Comparison of ENCODE assay signal across 1 cellular context in genomic region chr19:55179570-55180484, GRCh38.
TF ChIP-seq lines count a peak whose summit lies in the region.

Gene SYT5, minus strand, starts transcription at chr19:55180289. Its CDS starts 1,248 bp downstream, at chr19:55179041.

TF ChIP-seq in HEK293, 187 proteins besides CTCF, POLR2A, EP300 and RAD21 (continued from another document):
- TF ChIP-seq PBX3 (CRISPR knock-in tag; IDR thresholded peaks at IDR 0.05) (peak; percentile 88; the same call in 1 of the 2 replicates), KLF9 (tag by site-specific recombination; IDR thresholded peaks at IDR 0.05; ENCODE audit: low read depth) (peak; percentile 90), ZNF302 (tag by site-specific recombination; IDR thresholded peaks at IDR 0.05; ENCODE audit: low read depth) (no peak), SP3 (tag by site-specific recombination; IDR thresholded peaks at IDR 0.05) (peak; percentile 74), ZNF777 (tag by site-specific recombination; IDR thresholded peaks at IDR 0.05; ENCODE audit: borderline replicate concordance) (peak; percentile 79; the same call in 1 of the 2 replicates), KLF10 (tag by site-specific recombination; IDR thresholded peaks at IDR 0.05) (peak; percentile 89), REST (tag by site-specific recombination; IDR thresholded peaks at IDR 0.05) (peak; percentile 98), ZNF692 (tag by site-specific recombination; IDR thresholded peaks at IDR 0.05) (no peak), ZNF404 (tag by site-specific recombination; IDR thresholded peaks at IDR 0.05) (0 out of 2 replicates have a peak, but pooled peaks have one; percentile 25)
